ENCODE assay signal across 18 cellular contexts in genomic region chr15:40744810-40745152, GRCh38. TPM values are rescaled to one million over a fixed set of nuclear protein-coding genes. Genes with fewer than 3 reads are reported as not detected.
DNase-seq lines count a peak whose midpoint lies in the region; ATAC-seq, FAIRE-seq and TF ChIP-seq lines count a peak whose summit lies in the region.
"Had no signal": no experiment of that assay in that cellular context is flagged by ENCODE, and none has a peak within 500 bp of the region (broad histone marks: within the 10 kb centered on the region; RNA-seq: fewer than 3 reads in every experiment).

No MANE protein-coding gene starts in this region.

- ATAC-seq in psoas muscle = no peak
- no peak for ATAC-seq in HG03045 (IDR thresholded peaks at IDR 0.05; ENCODE audit: unreplicated experiment)

- no peaks in the 10 kb centered on the region for H3K79me2 ChIP-seq in astrocyte (ENCODE audit: insufficient read depth, low read length)

- POLR2A ChIA-PET in A673 (lab: Charles Lee; ENCODE audit: low non-redundant PET) = no interaction called here

- H3K36me3 ChIP-seq in astrocyte (ENCODE audit: insufficient read depth, low read length) (peaks cover 28% of the 10 kb centered on the region), psoas muscle (ENCODE audit: insufficient read depth in 1 of 2, low read depth in 1 of 2) (peaks cover 3 to 73% of the 10 kb centered on the region in 2 donors), A673 (ENCODE audit: insufficient read depth, low read length, poor library complexity, severe bottlenecking) (peaks cover 35% of the 10 kb centered on the region)
- H3K36me3 ChIP-seq: ovary had no signal

- no peak overlapping the region for H3K4me2 ChIP-seq in astrocyte (ENCODE audit: low read length)

- peaks cover 35% of the 10 kb centered on the region for H3K4me1 Mint-ChIP-seq in activated CD4-positive, alpha-beta T cell treated with anti-CD3 and anti-CD28 coated beads, Interleukin-2, amount 10 ng/mL, durations not matched to agents 24 days and 14 days
- peaks cover 16% of the 10 kb centered on the region for H3K4me1 Mint-ChIP-seq in astrocyte (ENCODE audit: low read depth, unreplicated experiment)
- H3K4me1 Mint-ChIP-seq: mesothelial cell of epicardium had no signal

- H4K20me1 ChIP-seq in astrocyte (ENCODE audit: insufficient read depth, low read length) = peaks cover 38% of the 10 kb centered on the region

- H2AFZ ChIP-seq in astrocyte (ENCODE audit: low read depth, low read length) = no peak overlapping the region

- TF ChIP-seq CTCF in astrocyte (IDR thresholded peaks at IDR 0.05; ENCODE audit: insufficient read depth, low read depth, low read length) = no peak
- TF ChIP-seq CTCF in psoas muscle (IDR thresholded peaks at IDR 0.05) = no peak
- TF ChIP-seq CTCF in A673 (conservative IDR thresholded peaks at IDR 0.05; ENCODE audit: low read depth, low read length) = no peak

- CTCF ChIA-PET in A673 (lab: Charles Lee) = interaction anchor here (1.2 kb wide), 1 partner anchor 149 kb away, joined by 5 read pairs; the partner anchor contains the start of gene VPS18

- no peaks in the 10 kb centered on the region for H3K27me3 ChIP-seq in astrocyte (ENCODE audit: insufficient read depth, low read length)
- H3K27me3 ChIP-seq in psoas muscle (ENCODE audit: insufficient read depth in 3 of 3, low read length in 2 of 3) = no peaks in the 10 kb centered on the region
- H3K27me3 ChIP-seq in A673 (replicated peaks; ENCODE audit: insufficient read depth, low read depth, low read length, poor library complexity) = no peaks in the 10 kb centered on the region
- H3K27me3 ChIP-seq: ovary had no signal

- no peak for FAIRE-seq in astrocyte (lab: Jason Lieb, UNC)
- FAIRE-seq: A549, GM12892, kidney had no signal

- peak overlapping the region; percentile 13 for H3K27ac ChIP-seq in astrocyte (ENCODE audit: low read depth, low read length)
- H3K27ac ChIP-seq in psoas muscle = peak overlapping the region; percentile 67
- H3K27ac ChIP-seq in A673 (ENCODE audit: low read depth, low read length, poor library complexity, severe bottlenecking) = no peak overlapping the region
- H3K27ac ChIP-seq: ovary had no signal

- H3K4me3 ChIP-seq in astrocyte (ENCODE audit: insufficient read depth, low read depth, low read length) (no peak overlapping the region), psoas muscle (no peak overlapping the region), A673 (ENCODE audit: low read depth, low read length, poor library complexity, severe bottlenecking) (no peak overlapping the region)
- H3K4me3 ChIP-seq: A549, ovary had no signal

- 50 to 83% (median 57%) methylated on average over 3 to 5 of the region's 5 CpGs for WGBS in psoas muscle, 3 donors

- peaks cover 50% of the 10 kb centered on the region for H3K36me3 Mint-ChIP-seq in activated CD4-positive, alpha-beta T cell treated with anti-CD3 and anti-CD28 coated beads, Interleukin-2, amount 10 ng/mL, durations not matched to agents 24 days and 14 days (ENCODE audit: low read depth)
- peaks cover 12% of the 10 kb centered on the region for H3K36me3 Mint-ChIP-seq in astrocyte (ENCODE audit: low read depth, unreplicated experiment)

- BruUV-seq in A673 (replicated peaks; lab: Mats Ljungman, UMichigan) = no TSS peak

- no peaks in the 10 kb centered on the region for H3K27me3 Mint-ChIP-seq in activated CD4-positive, alpha-beta T cell treated with anti-CD3 and anti-CD28 coated beads, Interleukin-2, amount 10 ng/mL, durations not matched to agents 24 days and 14 days
- no peaks in the 10 kb centered on the region for H3K27me3 Mint-ChIP-seq in astrocyte (ENCODE audit: low read depth, unreplicated experiment)

- H3K9me3 Mint-ChIP-seq in activated CD4-positive, alpha-beta T cell treated with anti-CD3 and anti-CD28 coated beads, Interleukin-2, amount 10 ng/mL, durations not matched to agents 24 days and 14 days = no peaks in the 10 kb centered on the region
- no peaks in the 10 kb centered on the region for H3K9me3 Mint-ChIP-seq in astrocyte (ENCODE audit: unreplicated experiment)
- H3K9me3 Mint-ChIP-seq: mesothelial cell of epicardium had no signal

- DNase-seq in activated CD4-positive, alpha-beta T cell treated with anti-CD3 and anti-CD28 coated beads, Interleukin-2, amount 10 ng/mL, durations not matched to agents 24 days and 14 days = no peak
- DNase-seq in activated CD4-positive, alpha-beta T cell treated with anti-CD3 and anti-CD28 coated beads, Interleukin-2, amount 50 U/mL, for 4 hours = no peak
- DNase-seq in LHCN-M2 (ENCODE audit: low read depth) = peak; percentile 55
- DNase-seq in astrocyte (ENCODE audit: low read depth) = no peak
- DNase-seq in psoas muscle = no peak
- no peak for DNase-seq in A673 (ENCODE audit: low spot score)
- no peak for DNase-seq in dedifferentiated amniotic fluid mesenchymal stem cell (ENCODE audit: extremely low spot score)
- DNase-seq: activated T-cell treated with anti-CD3 and anti-CD28 coated beads, Interleukin-2, amount 50 U/mL, for 1 hour; COR-L47; cortex of kidney; kidney; NCI-H1105 treated with DMSO at 0.1 percent for 48 hours; ovary; stimulated activated CD4-positive, alpha-beta T cell treated with anti-CD3 and anti-CD28 coated beads, Interleukin-12 subunit alpha, Interleukin-12 subunit beta, amount 100 ng/mL, for 4 hours had no signal

- peak overlapping the region; percentile 94 for H3K27ac Mint-ChIP-seq in activated CD4-positive, alpha-beta T cell treated with anti-CD3 and anti-CD28 coated beads, Interleukin-2, amount 10 ng/mL, durations not matched to agents 24 days and 14 days
- peak overlapping the region; percentile 14 for H3K27ac Mint-ChIP-seq in astrocyte (ENCODE audit: unreplicated experiment)
- H3K27ac Mint-ChIP-seq: mesothelial cell of epicardium had no signal

- intact Hi-C loops in activated CD4-positive, alpha-beta T cell treated with anti-CD3 and anti-CD28 coated beads, Interleukin-2, amount 10 ng/mL, durations not matched to agents 24 days and 14 days (cut with micrococcal nuclease) = loop anchor here (1.0 to 2.0 kb wide), 3 partner anchors 11 to 50 kb away; partner anchors contain the start of genes RAD51 and RMDN3
- intact Hi-C loops in psoas muscle (cut with DNase I) (loop anchor here in 1 of 2 donors (5.0 kb wide), 1 partner anchor 47 kb away; the partner anchor contains the start of gene RAD51), A673 (cut with micrococcal nuclease; ENCODE audit: unreplicated experiment) (no loop called here)

- H3K4me1 ChIP-seq in astrocyte (ENCODE audit: insufficient read depth, low read length) = peaks cover 10% of the 10 kb centered on the region
- H3K4me1 ChIP-seq in psoas muscle = peaks cover 24% of the 10 kb centered on the region
- peaks cover 19% of the 10 kb centered on the region for H3K4me1 ChIP-seq in A673 (ENCODE audit: insufficient read depth, low read length, poor library complexity, severe bottlenecking)

- no peaks in the 10 kb centered on the region for H3K9me3 ChIP-seq in astrocyte (ENCODE audit: insufficient read depth, low read depth, low read length)
- H3K9me3 ChIP-seq in psoas muscle = no peaks in the 10 kb centered on the region
- no peaks in the 10 kb centered on the region for H3K9me3 ChIP-seq in A673 (ENCODE audit: low read depth, low read length, poor library complexity, severe bottlenecking)
- H3K9me3 ChIP-seq: A549, ovary had no signal

- peak overlapping the region; percentile 7 for H3K4me3 Mint-ChIP-seq in activated CD4-positive, alpha-beta T cell treated with anti-CD3 and anti-CD28 coated beads, Interleukin-2, amount 10 ng/mL, durations not matched to agents 24 days and 14 days
- H3K4me3 Mint-ChIP-seq in astrocyte (ENCODE audit: unreplicated experiment) = no peak overlapping the region
- H3K4me3 Mint-ChIP-seq: mesothelial cell of epicardium had no signal

- H3K9ac ChIP-seq in astrocyte (ENCODE audit: low read length) = no peak overlapping the region

RNA-seq across cellular contexts. Expression of gene RMDN3, which starts 10.3 kb away (rescaled TPM):
- total RNA-seq in activated CD4-positive, alpha-beta T cell treated with anti-CD3 and anti-CD28 coated beads, Interleukin-2, amount 10 ng/mL, durations not matched to agents 24 days and 14 days = 36.1 and 38.9 TPM in 2 replicates
- total RNA-seq in LHCN-M2 (2014; rRNA removed) (16.1 and 16.7 TPM in 2 replicates), astrocyte (32.0 and 32.6 TPM in 2 replicates), psoas muscle (10 to 100 TPM; 17.1 to 20.1 (median 18.6) TPM), A673 (2021) (50.8 and 50.9 TPM in 2 replicates)
- 21.4 TPM for polyA plus RNA-seq in LHCN-M2 (2012)
- polyA plus RNA-seq in psoas muscle = 10 to 100 TPM; 11.1 to 30.9 (median 20.2) TPM

RNA-seq across cellular contexts. Expression of gene GCHFR, which starts 19.1 kb away (rescaled TPM):
- 34.7 and 37.2 TPM in 2 replicates for total RNA-seq in activated CD4-positive, alpha-beta T cell treated with anti-CD3 and anti-CD28 coated beads, Interleukin-2, amount 10 ng/mL, durations not matched to agents 24 days and 14 days
- 4.2 and 4.7 TPM in 2 replicates for total RNA-seq in LHCN-M2 (2014; rRNA removed)
- 5.9 TPM for polyA plus RNA-seq in LHCN-M2 (2012)
- total RNA-seq in astrocyte = 6.4 and 7.3 TPM in 2 replicates
- 1 to 10 TPM; 1.5 to 4.9 (median 2.9) TPM for total RNA-seq in psoas muscle
- polyA plus RNA-seq in psoas muscle = 1 to 10 TPM; 4.3 to 6.7 (median 5.0) TPM
- 7.1 and 10.8 TPM in 2 replicates for total RNA-seq in A673 (2021)

RNA-seq across cellular contexts. Expression of gene C15orf62, which starts 25.0 kb away (rescaled TPM):
- 0.43 and 0.51 TPM in 2 replicates for total RNA-seq in activated CD4-positive, alpha-beta T cell treated with anti-CD3 and anti-CD28 coated beads, Interleukin-2, amount 10 ng/mL, durations not matched to agents 24 days and 14 days
- total RNA-seq in LHCN-M2 (2014; rRNA removed) (not detected in 2 replicates), astrocyte (0.19 TPM in 1 of 2 replicates, not detected in the other), psoas muscle (not detected), A673 (2021) (0.33 and 0.62 TPM in 2 replicates)
- 0.46 TPM for polyA plus RNA-seq in LHCN-M2 (2012)
- under 1 TPM; 0.05 to 0.19 (median 0.07) TPM for polyA plus RNA-seq in psoas muscle

RNA-seq across cellular contexts. Expression of gene RAD51, which starts 49.8 kb away (rescaled TPM):
- total RNA-seq in activated CD4-positive, alpha-beta T cell treated with anti-CD3 and anti-CD28 coated beads, Interleukin-2, amount 10 ng/mL, durations not matched to agents 24 days and 14 days = 67.5 and 70.3 TPM in 2 replicates
- total RNA-seq in LHCN-M2 (2014; rRNA removed) = 14.0 and 16.2 TPM in 2 replicates
- polyA plus RNA-seq in LHCN-M2 (2012) = 18.4 TPM
- total RNA-seq in astrocyte = 3.6 and 5.6 TPM in 2 replicates
- total RNA-seq in psoas muscle = 1 to 10 TPM in 1 of 4 donors, under 1 TPM in 3; 0.41 to 1.5 (median 0.56) TPM
- polyA plus RNA-seq in psoas muscle = under 1 TPM; 0.29 to 0.93 (median 0.90) TPM
- total RNA-seq in A673 (2021) = 44.8 and 51.1 TPM in 2 replicates
